Comparison of ENCODE assay signal across 1 cellular context in genomic region chr17:72372185-72372584, GRCh38.
A peak's percentile ranks its signal among the peaks of the same experiment; 100 is the strongest.
TF ChIP-seq lines count a peak whose summit lies in the region.

No MANE protein-coding gene starts in this region.

TF ChIP-seq in HepG2, 621 proteins besides CTCF, POLR2A, EP300 and RAD21 (continued from another document):
- TF ChIP-seq, protein P1, sequence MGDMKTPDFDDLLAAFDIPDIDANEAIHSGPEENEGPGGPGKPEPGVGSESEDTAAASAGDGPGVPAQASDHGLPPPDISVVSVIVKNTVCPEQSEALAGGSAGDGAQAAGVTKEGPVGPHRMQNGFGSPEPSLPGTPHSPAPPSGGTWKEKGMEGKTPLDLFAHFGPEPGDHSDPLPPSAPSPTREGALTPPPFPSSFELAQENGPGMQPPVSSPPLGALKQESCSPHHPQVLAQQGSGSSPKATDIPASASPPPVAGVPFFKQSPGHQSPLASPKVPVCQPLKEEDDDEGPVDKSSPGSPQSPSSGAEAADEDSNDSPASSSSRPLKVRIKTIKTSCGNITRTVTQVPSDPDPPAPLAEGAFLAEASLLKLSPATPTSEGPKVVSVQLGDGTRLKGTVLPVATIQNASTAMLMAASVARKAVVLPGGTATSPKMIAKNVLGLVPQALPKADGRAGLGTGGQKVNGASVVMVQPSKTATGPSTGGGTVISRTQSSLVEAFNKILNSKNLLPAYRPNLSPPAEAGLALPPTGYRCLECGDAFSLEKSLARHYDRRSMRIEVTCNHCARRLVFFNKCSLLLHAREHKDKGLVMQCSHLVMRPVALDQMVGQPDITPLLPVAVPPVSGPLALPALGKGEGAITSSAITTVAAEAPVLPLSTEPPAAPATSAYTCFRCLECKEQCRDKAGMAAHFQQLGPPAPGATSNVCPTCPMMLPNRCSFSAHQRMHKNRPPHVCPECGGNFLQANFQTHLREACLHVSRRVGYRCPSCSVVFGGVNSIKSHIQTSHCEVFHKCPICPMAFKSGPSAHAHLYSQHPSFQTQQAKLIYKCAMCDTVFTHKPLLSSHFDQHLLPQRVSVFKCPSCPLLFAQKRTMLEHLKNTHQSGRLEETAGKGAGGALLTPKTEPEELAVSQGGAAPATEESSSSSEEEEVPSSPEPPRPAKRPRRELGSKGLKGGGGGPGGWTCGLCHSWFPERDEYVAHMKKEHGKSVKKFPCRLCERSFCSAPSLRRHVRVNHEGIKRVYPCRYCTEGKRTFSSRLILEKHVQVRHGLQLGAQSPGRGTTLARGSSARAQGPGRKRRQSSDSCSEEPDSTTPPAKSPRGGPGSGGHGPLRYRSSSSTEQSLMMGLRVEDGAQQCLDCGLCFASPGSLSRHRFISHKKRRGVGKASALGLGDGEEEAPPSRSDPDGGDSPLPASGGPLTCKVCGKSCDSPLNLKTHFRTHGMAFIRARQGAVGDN (CRISPR knock-in tag; IDR thresholded peaks at IDR 0.05): peak; percentile 37
- TF ChIP-seq ZNF616 (CRISPR knock-in tag; IDR thresholded peaks at IDR 0.05; ENCODE audit: low read depth) (no peak), AGO2 (optimal IDR thresholded peaks at IDR 0.05; ENCODE audit: low read depth, low read length) (peak; percentile 35), ZFP62 (CRISPR knock-in tag; IDR thresholded peaks at IDR 0.05) (no peak)
